Comparison of ENCODE assay signal across 8 cellular contexts in the genomic region with DNA sequence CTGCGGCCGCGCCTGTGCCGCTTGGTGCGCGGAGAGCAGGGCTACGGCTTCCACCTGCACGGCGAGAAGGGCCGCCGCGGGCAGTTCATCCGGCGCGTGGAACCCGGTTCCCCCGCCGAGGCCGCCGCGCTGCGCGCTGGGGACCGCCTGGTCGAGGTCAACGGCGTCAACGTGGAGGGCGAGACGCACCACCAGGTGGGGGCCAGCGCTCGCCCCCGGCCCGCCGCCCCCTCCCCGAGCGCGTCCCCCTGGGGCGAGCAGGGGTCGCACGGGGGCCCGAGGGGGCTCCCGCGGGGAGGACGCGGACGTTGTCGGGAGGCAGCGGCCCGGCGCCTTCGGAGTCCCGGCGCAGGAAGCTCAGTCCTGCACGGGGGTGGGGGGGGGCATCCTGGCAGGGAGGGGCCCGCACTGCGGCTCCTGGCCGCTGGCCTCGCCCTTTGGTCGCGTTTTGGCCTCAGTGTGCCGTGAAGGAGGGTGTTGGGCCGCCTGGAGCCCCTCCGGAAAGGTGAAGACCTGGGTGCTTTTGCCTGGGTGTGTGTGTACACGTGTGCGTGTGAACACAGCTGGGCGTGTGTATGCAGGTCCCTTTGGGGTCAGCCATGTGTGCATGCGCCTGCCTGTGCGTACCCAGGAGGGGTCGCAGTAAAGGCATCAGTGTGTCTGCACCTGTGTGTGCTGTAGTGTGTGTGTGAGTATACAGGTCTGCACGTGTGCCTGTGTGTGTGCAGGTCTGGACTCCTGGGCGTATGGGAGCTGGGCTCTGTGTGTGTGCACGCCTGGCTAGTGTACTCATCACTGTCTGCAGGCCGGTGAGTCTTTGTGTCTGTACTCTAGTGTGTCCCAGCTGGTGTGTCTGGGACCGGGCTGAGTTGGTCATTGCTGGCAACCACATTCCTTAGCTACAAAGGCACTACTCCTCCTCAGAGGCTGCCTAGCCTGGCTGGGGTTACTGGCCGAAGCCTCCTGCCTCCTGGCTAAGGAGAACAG. TPM values are rescaled to one million over a fixed set of nuclear protein-coding genes. Genes with fewer than 3 reads are reported as not detected.
DNase-seq lines count a peak whose midpoint lies in the region; ATAC-seq and TF ChIP-seq lines count a peak whose summit lies in the region.

No MANE protein-coding gene starts in this region.

- H3K4me1 ChIP-seq in NT2/D1 (ENCODE audit: insufficient read depth, insufficient read length) (peaks cover 36% of the 10 kb centered on the region), mesodermal cell (ENCODE audit: control insufficient read depth, insufficient read depth, low read length, poor library complexity, severe bottlenecking) (peaks cover 33% of the 10 kb centered on the region)

- TF ChIP-seq CTCF in choroid plexus epithelial cell (conservative IDR thresholded peaks at IDR 0.05; ENCODE audit: low read depth, low read length): no peak

- H3K36me3 ChIP-seq in NT2/D1 (ENCODE audit: insufficient read depth, insufficient read length, low read length) (peaks cover 14% of the 10 kb centered on the region), mesodermal cell (ENCODE audit: control insufficient read depth, insufficient read depth, low read length) (peaks cover 27% of the 10 kb centered on the region)

- H3K9ac ChIP-seq in NT2/D1 (ENCODE audit: insufficient read length, low read depth): peak overlapping the region; percentile 66

- H3K9me3 ChIP-seq in NT2/D1 (ENCODE audit: insufficient read depth, low read length) (no peaks in the 10 kb centered on the region), mesodermal cell (ENCODE audit: control insufficient read depth, low read length) (no peaks in the 10 kb centered on the region)

- no peak for ATAC-seq in GM21723 (IDR thresholded peaks at IDR 0.05; ENCODE audit: unreplicated experiment)
- no peak for ATAC-seq in HG03025 (IDR thresholded peaks at IDR 0.05; ENCODE audit: low FRiP score, unreplicated experiment)
- no peak for ATAC-seq in GM21717 (IDR thresholded peaks at IDR 0.05; ENCODE audit: unreplicated experiment)

- DNase-seq in EL: peak; percentile 56
- DNase-seq in NT2/D1 (ENCODE audit: low read depth, low spot score): no peak
- DNase-seq in choroid plexus epithelial cell (ENCODE audit: low read depth): no peak
- DNase-seq in iPS-NIHi7 (ENCODE audit: extremely low spot score): no peak

- peaks cover 24% of the 10 kb centered on the region for H3K27me3 ChIP-seq in NT2/D1 (ENCODE audit: insufficient read depth, insufficient read length)

- H3K4me3 ChIP-seq in NT2/D1 (ENCODE audit: insufficient read length, low read depth) (peak overlapping the region; percentile 61), choroid plexus epithelial cell (ENCODE audit: low read depth, low read length) (peak overlapping the region; percentile 56), mesodermal cell (ENCODE audit: extremely low read depth, insufficient read depth, low read length, poor library complexity, severe bottlenecking) (peak overlapping the region; percentile 62)

- WGBS in mesodermal cell (ENCODE audit: insufficient coverage in 2 of 2), 2 experiments: 16 to 18% methylated on average over 31 to 54 of the region's 76 CpGs

- no peak overlapping the region for H3K27ac ChIP-seq in mesodermal cell (ENCODE audit: low read depth, low read length, severe bottlenecking)

RNA-seq across cellular contexts. Expression of gene NHERF2, which starts 0.6 kb away (rescaled TPM):
- polyA plus RNA-seq in mesodermal cell (2013, experiment 1 of 2): 43.9 TPM
- polyA plus RNA-seq in mesodermal cell (2013, experiment 2 of 2): 36.7 TPM

RNA-seq across cellular contexts. Expression of gene NPW, which starts 7.7 kb away (rescaled TPM):
- 17.5 TPM for polyA plus RNA-seq in mesodermal cell (2013, experiment 1 of 2)
- 18.2 TPM for polyA plus RNA-seq in mesodermal cell (2013, experiment 2 of 2)

RNA-seq across cellular contexts. Expression of gene ZNF598, which starts 17.7 kb away (rescaled TPM):
- polyA plus RNA-seq in mesodermal cell (2013, experiment 1 of 2): 27.4 TPM
- polyA plus RNA-seq in mesodermal cell (2013, experiment 2 of 2): 23.7 TPM

RNA-seq across cellular contexts. Expression of gene NTHL1, which starts 20.3 kb away (rescaled TPM):
- polyA plus RNA-seq in mesodermal cell (2013, experiment 1 of 2): 28.3 TPM
- polyA plus RNA-seq in mesodermal cell (2013, experiment 2 of 2): 25.3 TPM

RNA-seq across cellular contexts. Expression of gene TSC2, which starts 20.5 kb away (rescaled TPM):
- 74.3 TPM for polyA plus RNA-seq in mesodermal cell (2013, experiment 1 of 2)
- 65.0 TPM for polyA plus RNA-seq in mesodermal cell (2013, experiment 2 of 2)
